In genomic region chr21:27268290-27268689, GRCh38 we compare ENCODE assay signal across 21 cellular contexts.
DNase-seq lines count a peak whose midpoint lies in the region; ATAC-seq, FAIRE-seq and TF ChIP-seq lines count a peak whose summit lies in the region.
"Had no signal": no experiment of that assay in that cellular context is flagged by ENCODE, and none has a peak within 500 bp of the region (broad histone marks: within the 10 kb centered on the region; RNA-seq: fewer than 3 reads in every experiment).

No MANE protein-coding gene starts in this region.

- H2AFZ ChIP-seq in astrocyte (ENCODE audit: low read depth, low read length) (no peak overlapping the region), hepatocyte (no peak overlapping the region)

- 67% methylated on average over 2 of the region's 2 CpGs for WGBS in hepatocyte (ENCODE audit: low lambda C conversion rate, missing lambda C conversion rate)

- H3K9me3 ChIP-seq in breast epithelium (no peaks in the 10 kb centered on the region), astrocyte (ENCODE audit: insufficient read depth, low read depth, low read length) (no peaks in the 10 kb centered on the region), kidney (ENCODE audit: control insufficient read depth in 1 of 2, low read length in 2 of 2) (no peaks in the 10 kb centered on the region), hepatocyte (ENCODE audit: low read depth) (no peaks in the 10 kb centered on the region)
- H3K9me3 ChIP-seq: tibial nerve had no signal

- H3K27me3 ChIP-seq in breast epithelium (no peaks in the 10 kb centered on the region), astrocyte (ENCODE audit: insufficient read depth, low read length) (no peaks in the 10 kb centered on the region), hepatocyte (no peaks in the 10 kb centered on the region)
- H3K27me3 ChIP-seq: tibial nerve had no signal

- H3K4me1 Mint-ChIP-seq in MCF 10A (ENCODE audit: insufficient read depth, unreplicated experiment) (peaks cover 13% of the 10 kb centered on the region), astrocyte (ENCODE audit: low read depth, unreplicated experiment) (peaks cover 20% of the 10 kb centered on the region)
- H3K4me1 Mint-ChIP-seq: activated B cell treated with CpG ODN at 0.5 μM for 24 hours; CD4-positive, CD25-positive, alpha-beta regulatory T cell; stimulated activated effector memory CD8-positive, alpha-beta T cell treated with anti-CD3 and anti-CD28 coated beads, Interleukin-12 subunit alpha, Interleukin-12 subunit beta, amount 100 ng/mL, for 72 hours; T-helper 17 cell had no signal

- peak; percentile 8 for DNase-seq in MCF 10A (ENCODE audit: unreplicated experiment)
- DNase-seq in breast epithelium (ENCODE audit: low spot score in 2 of 2): no peak
- DNase-seq in astrocyte (ENCODE audit: low read depth): peak; percentile 52
- no peak for DNase-seq in kidney
- no peak for DNase-seq in stimulated activated CD4-positive, alpha-beta T cell treated with anti-CD3 and anti-CD28 coated beads, Interleukin-4, amount 100 ng/mL, for 4 hours
- DNase-seq in hepatocyte (ENCODE audit: low spot score): no peak
- DNase-seq: 8988T; activated B cell treated with CpG ODN at 0.5 μM for 24 hours; activated CD8-positive, alpha-beta T cell treated with anti-CD3 and anti-CD28 coated beads for 36 hours; CD4-positive, CD25-positive, alpha-beta regulatory T cell; DMS79 treated with DMSO at 0.1 percent for 48 hours; effector CD8-positive, alpha-beta T cell; NCI-H1092; NCI-H69; OCI-M1; T-helper 17 cell had no signal

- H3K4me2 ChIP-seq in astrocyte (ENCODE audit: low read length) (peak overlapping the region; percentile 43), hepatocyte (no peak overlapping the region)

- intact Hi-C loops in MCF 10A (cut with micrococcal nuclease): loop anchor here (2.0 kb wide), 1 partner anchor 49 kb away; no protein-coding TSS in a partner anchor
- intact Hi-C loops in breast epithelium (cut with DNase I; ENCODE audit: low total_unique reads): no loop called here
- intact Hi-C loops in kidney (cut with DNase I): no loop called here

- TF ChIP-seq POLR2A in breast epithelium (IDR thresholded peaks at IDR 0.05): no peak

- TF ChIP-seq CTCF in MCF 10A (IDR thresholded peaks at IDR 0.05; ENCODE audit: unreplicated experiment): no peak
- no peak for TF ChIP-seq CTCF in breast epithelium (IDR thresholded peaks at IDR 0.05)
- no peak for TF ChIP-seq CTCF in astrocyte (IDR thresholded peaks at IDR 0.05; ENCODE audit: insufficient read depth, low read depth, low read length)
- TF ChIP-seq CTCF in kidney (IDR thresholded peaks at IDR 0.05; ENCODE audit: borderline replicate concordance, extremely low read depth, insufficient read depth): no peak
- TF ChIP-seq CTCF in hepatocyte (IDR thresholded peaks at IDR 0.05; ENCODE audit: poor library complexity): no peak

- H3K4me3 ChIP-seq in breast epithelium (no peak overlapping the region), astrocyte (ENCODE audit: insufficient read depth, low read depth, low read length) (no peak overlapping the region), kidney (ENCODE audit: low read length in 2 of 2) (no peak overlapping the region), hepatocyte (no peak overlapping the region)
- H3K4me3 ChIP-seq: tibial nerve had no signal

- POLR2A ChIA-PET in MCF 10A (lab: Yijun Ruan, JAX): interaction anchor here (0.6 to 1.2 kb wide), 2 partner anchors 9 to 50 kb away, joined by 3 to 4 read pairs; no protein-coding TSS in a partner anchor

- H3K79me2 ChIP-seq in astrocyte (ENCODE audit: insufficient read depth, low read length) (no peaks in the 10 kb centered on the region), hepatocyte (no peaks in the 10 kb centered on the region)

- H3K36me3 Mint-ChIP-seq in MCF 10A (ENCODE audit: insufficient read depth, unreplicated experiment) (no peaks in the 10 kb centered on the region), astrocyte (ENCODE audit: low read depth, unreplicated experiment) (no peaks in the 10 kb centered on the region)
- H3K36me3 Mint-ChIP-seq: activated naive CD8-positive, alpha-beta T cell; CD4-positive, CD25-positive, alpha-beta regulatory T cell; stimulated activated effector memory CD8-positive, alpha-beta T cell treated with anti-CD3 and anti-CD28 coated beads, Interleukin-12 subunit alpha, Interleukin-12 subunit beta, amount 100 ng/mL, for 72 hours had no signal

- no peak overlapping the region for H3K9ac ChIP-seq in astrocyte (ENCODE audit: low read length)
- H3K9ac ChIP-seq in kidney (ENCODE audit: low read length in 2 of 2): no peak overlapping the region

- H3K4me1 ChIP-seq in breast epithelium (no peaks in the 10 kb centered on the region), astrocyte (ENCODE audit: insufficient read depth, low read length) (peaks cover 12% of the 10 kb centered on the region), kidney (ENCODE audit: control insufficient read depth in 1 of 2, insufficient read depth in 1 of 2, low read depth in 1 of 2, low read length in 2 of 2) (no peaks in the 10 kb centered on the region), hepatocyte (ENCODE audit: insufficient read depth) (no peaks in the 10 kb centered on the region)

- H3K4me3 Mint-ChIP-seq in MCF 10A (ENCODE audit: unreplicated experiment): no peak overlapping the region
- H3K4me3 Mint-ChIP-seq in astrocyte (ENCODE audit: unreplicated experiment): no peak overlapping the region
- H3K4me3 Mint-ChIP-seq: activated B cell treated with CpG ODN at 0.5 μM for 24 hours; activated CD8-positive, alpha-beta T cell treated with anti-CD3 and anti-CD28 coated beads for 36 hours; activated naive CD8-positive, alpha-beta T cell; CD4-positive, CD25-positive, alpha-beta regulatory T cell; stimulated activated effector memory CD8-positive, alpha-beta T cell treated with anti-CD3 and anti-CD28 coated beads, Interleukin-12 subunit alpha, Interleukin-12 subunit beta, amount 100 ng/mL, for 72 hours; T-helper 17 cell had no signal

- no TSS peak for BruUV-seq in MCF 10A (replicated peaks; lab: Mats Ljungman, UMichigan)

- H3K27ac Mint-ChIP-seq in MCF 10A (ENCODE audit: low read depth, unreplicated experiment): peak overlapping the region; percentile 20
- H3K27ac Mint-ChIP-seq in astrocyte (ENCODE audit: unreplicated experiment): peak overlapping the region; percentile 75
- H3K27ac Mint-ChIP-seq: activated B cell treated with CpG ODN at 0.5 μM for 24 hours; activated CD8-positive, alpha-beta T cell treated with anti-CD3 and anti-CD28 coated beads for 36 hours; activated naive CD8-positive, alpha-beta T cell; CD4-positive, CD25-positive, alpha-beta regulatory T cell; stimulated activated effector memory CD8-positive, alpha-beta T cell treated with anti-CD3 and anti-CD28 coated beads, Interleukin-12 subunit alpha, Interleukin-12 subunit beta, amount 100 ng/mL, for 72 hours; T-helper 17 cell had no signal

- H4K20me1 ChIP-seq in astrocyte (ENCODE audit: insufficient read depth, low read length) (no peaks in the 10 kb centered on the region), hepatocyte (ENCODE audit: insufficient read depth, poor library complexity, severe bottlenecking) (no peaks in the 10 kb centered on the region)

- H3K27me3 Mint-ChIP-seq in MCF 10A (ENCODE audit: insufficient read depth, unreplicated experiment) (no peaks in the 10 kb centered on the region), astrocyte (ENCODE audit: low read depth, unreplicated experiment) (no peaks in the 10 kb centered on the region)
- H3K27me3 Mint-ChIP-seq: activated B cell treated with CpG ODN at 0.5 μM for 24 hours; activated CD8-positive, alpha-beta T cell treated with anti-CD3 and anti-CD28 coated beads for 36 hours; activated naive CD8-positive, alpha-beta T cell; CD4-positive, CD25-positive, alpha-beta regulatory T cell; T-helper 17 cell had no signal

- CTCF ChIA-PET in MCF 10A (lab: Yijun Ruan, JAX): interaction anchor here (0.9 kb wide), 1 partner anchor 9 kb away, joined by 3 read pairs; no protein-coding TSS in a partner anchor

- H3K9me3 Mint-ChIP-seq in MCF 10A (ENCODE audit: unreplicated experiment) (peaks cover 6% of the 10 kb centered on the region), astrocyte (ENCODE audit: unreplicated experiment) (no peaks in the 10 kb centered on the region)
- H3K9me3 Mint-ChIP-seq: activated CD8-positive, alpha-beta T cell treated with anti-CD3 and anti-CD28 coated beads for 36 hours had no signal

- no peaks in the 10 kb centered on the region for H3K9me2 ChIP-seq in hepatocyte (replicated peaks; ENCODE audit: insufficient read depth)

- peak; percentile 58 for FAIRE-seq in astrocyte (lab: Jason Lieb, UNC)
- peak; percentile 68 for FAIRE-seq in kidney (lab: Jason Lieb, UNC)

- ATAC-seq in HG03442 (IDR thresholded peaks at IDR 0.05; ENCODE audit: unreplicated experiment) (no peak), HG03039 (IDR thresholded peaks at IDR 0.05; ENCODE audit: unreplicated experiment) (no peak)
- ATAC-seq: activated CD8-positive, alpha-beta T cell treated with anti-CD3 and anti-CD28 coated beads for 36 hours; stimulated activated effector memory CD8-positive, alpha-beta T cell treated with anti-CD3 and anti-CD28 coated beads, Interleukin-12 subunit alpha, Interleukin-12 subunit beta, amount 100 ng/mL, for 72 hours; T-helper 17 cell had no signal

- H3K27ac ChIP-seq in breast epithelium (no peak overlapping the region), astrocyte (ENCODE audit: low read depth, low read length) (peak overlapping the region; percentile 35), kidney (ENCODE audit: low read depth in 2 of 2, low read length in 2 of 2) (no peak overlapping the region), hepatocyte (no peak overlapping the region)

- H3K36me3 ChIP-seq in breast epithelium (no peaks in the 10 kb centered on the region), astrocyte (ENCODE audit: insufficient read depth, low read length) (no peaks in the 10 kb centered on the region), kidney (ENCODE audit: control insufficient read depth in 1 of 2, insufficient read depth in 2 of 2, low read length in 2 of 2) (no peaks in the 10 kb centered on the region), hepatocyte (replicated peaks; ENCODE audit: insufficient read depth, low read depth) (no peaks in the 10 kb centered on the region)
- H3K36me3 ChIP-seq: tibial nerve had no signal

Comparison
In these comparisons a context has a peak if more than half of its experiments do, and no peak if none do; other contexts are left out.
1. DNase-seq: peak in MCF 10A (single experiment) and astrocyte (single experiment); none in breast epithelium (0 of 2), kidney (single experiment), stimulated activated CD4-positive, alpha-beta T cell treated with anti-CD3 and anti-CD28 coated beads, Interleukin-4, amount 100 ng/mL, for 4 hours (0 of 2) and hepatocyte (single experiment).